8 cellular contexts compared by ENCODE assay signal in the genomic region with DNA sequence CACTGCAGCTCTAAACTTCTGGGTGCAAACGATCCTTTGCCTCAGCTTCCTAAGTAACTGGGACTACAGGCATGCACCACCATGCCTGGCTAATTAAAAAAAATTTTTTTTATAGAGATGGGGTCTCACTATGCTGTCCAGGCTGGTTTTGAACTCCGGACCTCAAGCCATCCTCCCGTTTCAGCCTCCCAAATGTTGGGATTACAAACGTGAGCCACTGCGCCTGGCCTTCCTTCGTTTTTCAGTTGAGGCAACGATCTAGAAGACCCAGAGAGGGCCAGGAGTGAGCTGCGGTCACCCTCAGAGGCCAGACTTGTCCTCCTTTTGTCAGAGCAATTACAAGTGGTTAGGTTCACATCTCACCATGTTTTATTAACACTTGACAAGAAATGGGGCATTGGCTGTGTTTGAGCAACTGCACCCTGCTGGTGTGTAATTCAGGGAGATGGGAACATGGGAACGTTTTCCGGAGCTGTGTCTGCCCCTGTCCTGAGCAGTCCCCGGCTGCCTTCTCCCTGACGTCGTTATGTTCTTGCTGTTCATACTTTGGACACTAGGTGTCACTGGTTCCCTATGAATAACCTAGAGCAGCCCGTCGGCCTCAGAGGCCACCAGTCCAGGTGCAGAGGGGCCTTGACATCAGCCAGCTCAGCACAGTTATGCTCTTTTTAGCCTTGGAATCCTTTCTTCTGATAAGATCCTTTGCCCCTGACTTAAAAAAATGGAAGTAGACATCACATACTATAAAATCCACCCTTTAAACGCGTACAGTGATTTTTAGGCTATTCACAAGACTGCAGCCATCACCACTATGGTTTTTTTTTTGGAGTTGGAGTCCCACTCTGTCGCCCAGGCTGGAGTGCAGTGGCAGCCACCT.
DNase-seq lines count a peak whose midpoint lies in the region; ATAC-seq and TF ChIP-seq lines count a peak whose summit lies in the region.

No MANE protein-coding gene starts in this region.

- DNase-seq in Caco-2: peak; percentile 76 to 86
- DNase-seq in NCI-H748 (lab: John Stamatoyannopoulos, UW; ENCODE audit: unreplicated experiment): peak; percentile 80
- peak; percentile 45 for DNase-seq in activated CD4-positive, alpha-beta memory T cell treated with anti-CD3 and anti-CD28 coated beads, Interleukin-2, amount 10 ng/mL, durations not matched to agents 7 days and 5 days
- peak; percentile 46 to 68 (median 54) for DNase-seq in effector memory CD8-positive, alpha-beta T cell
- DNase-seq in midbrain (lab: John Stamatoyannopoulos, UW): peak; percentile 68
- peak; percentile 60 to 77 for DNase-seq in stimulated activated effector memory CD8-positive, alpha-beta T cell treated with anti-CD3 and anti-CD28 coated beads, Interleukin-12 subunit alpha, Interleukin-12 subunit beta, amount 100 ng/mL, for 72 hours (ENCODE audit: low spot score in 2 of 2)

- H3K9me3 ChIP-seq in Caco-2: peaks cover 2% of the 10 kb centered on the region; the same call in 1 of the 2 replicates

- POLR2A ChIA-PET in Caco-2 (lab: Charles Lee): no interaction called here
- POLR2A ChIA-PET in activated CD4-positive, alpha-beta memory T cell treated with anti-CD3 and anti-CD28 coated beads, Interleukin-2, amount 10 ng/mL, durations not matched to agents 7 days and 5 days (lab: Charles Lee): no interaction called here

- peak; percentile 97 for ATAC-seq in GM19438 (IDR thresholded peaks at IDR 0.05; ENCODE audit: low read depth, unreplicated experiment)
- ATAC-seq in HG03520 (IDR thresholded peaks at IDR 0.05; ENCODE audit: unreplicated experiment): peak; percentile 91
- ATAC-seq in effector memory CD8-positive, alpha-beta T cell (replicated peaks): peak; percentile 76
- ATAC-seq in stimulated activated effector memory CD8-positive, alpha-beta T cell treated with anti-CD3 and anti-CD28 coated beads, Interleukin-12 subunit alpha, Interleukin-12 subunit beta, amount 100 ng/mL, for 72 hours: peak; percentile 79

- TF ChIP-seq CTCF in Caco-2 (IDR thresholded peaks at IDR 0.05; ENCODE audit: insufficient read depth in 1 of 2, low read depth in 1 of 2, low read length in 1 of 2, severe bottlenecking in 1 of 2, unreplicated experiment in 1 of 2): peak; percentile 80 to 85

- peaks cover 9% of the 10 kb centered on the region for H3K27me3 Mint-ChIP-seq in Caco-2 (ENCODE audit: insufficient read depth, unreplicated experiment)
- H3K27me3 Mint-ChIP-seq in activated CD4-positive, alpha-beta memory T cell treated with anti-CD3 and anti-CD28 coated beads, Interleukin-2, amount 10 ng/mL, durations not matched to agents 7 days and 5 days: peaks cover 3% of the 10 kb centered on the region
- H3K27me3 Mint-ChIP-seq in effector memory CD8-positive, alpha-beta T cell: peaks cover 28 to 33% of the 10 kb centered on the region in 2 donors

- H3K4me1 Mint-ChIP-seq in Caco-2 (ENCODE audit: low read depth, unreplicated experiment): no peaks in the 10 kb centered on the region
- no peaks in the 10 kb centered on the region for H3K4me1 Mint-ChIP-seq in activated CD4-positive, alpha-beta memory T cell treated with anti-CD3 and anti-CD28 coated beads, Interleukin-2, amount 10 ng/mL, durations not matched to agents 7 days and 5 days
- H3K4me1 Mint-ChIP-seq in effector memory CD8-positive, alpha-beta T cell (ENCODE audit: low read depth in 2 of 2): peaks cover 3 to 5% of the 10 kb centered on the region in 2 donors
- no peaks in the 10 kb centered on the region for H3K4me1 Mint-ChIP-seq in stimulated activated effector memory CD8-positive, alpha-beta T cell treated with anti-CD3 and anti-CD28 coated beads, Interleukin-12 subunit alpha, Interleukin-12 subunit beta, amount 100 ng/mL, for 72 hours

- no TSS peak for BruUV-seq in Caco-2 (replicated peaks; lab: Mats Ljungman, UMichigan)

- intact Hi-C loops in Caco-2 (cut with micrococcal nuclease; ENCODE audit: unreplicated experiment): loop anchor here (10.0 kb wide), 1 partner anchor 253 kb away; no protein-coding TSS in a partner anchor

- H3K27me3 ChIP-seq in Caco-2 (replicated peaks; ENCODE audit: control insufficient read depth, insufficient read depth, low read length): no peaks in the 10 kb centered on the region

- H3K36me3 ChIP-seq in Caco-2 (ENCODE audit: control insufficient read depth, insufficient read depth, low read length): no peaks in the 10 kb centered on the region

- peaks cover 8% of the 10 kb centered on the region; the same call in 1 of the 2 replicates for H3K4me1 ChIP-seq in Caco-2

- CTCF ChIA-PET in Caco-2 (lab: Charles Lee): interaction anchor here (0.6 to 1.2 kb wide), 4 partner anchors 10 to 113 kb away, joined by 3 to 5 read pairs (median 3); no protein-coding TSS in a partner anchor
- CTCF ChIA-PET in activated CD4-positive, alpha-beta memory T cell treated with anti-CD3 and anti-CD28 coated beads, Interleukin-2, amount 10 ng/mL, durations not matched to agents 7 days and 5 days (lab: Charles Lee): interaction anchor here (0.6 to 1.5 kb wide), 3 partner anchors 9 to 17 kb away, joined by 3 to 4 read pairs (median 3); no protein-coding TSS in a partner anchor

- H3K36me3 Mint-ChIP-seq in Caco-2 (ENCODE audit: insufficient read depth, unreplicated experiment): no peaks in the 10 kb centered on the region
- no peaks in the 10 kb centered on the region for H3K36me3 Mint-ChIP-seq in activated CD4-positive, alpha-beta memory T cell treated with anti-CD3 and anti-CD28 coated beads, Interleukin-2, amount 10 ng/mL, durations not matched to agents 7 days and 5 days (ENCODE audit: low read depth)
- no peaks in the 10 kb centered on the region for H3K36me3 Mint-ChIP-seq in effector memory CD8-positive, alpha-beta T cell (ENCODE audit: insufficient read depth)
- H3K36me3 Mint-ChIP-seq in stimulated activated effector memory CD8-positive, alpha-beta T cell treated with anti-CD3 and anti-CD28 coated beads, Interleukin-12 subunit alpha, Interleukin-12 subunit beta, amount 100 ng/mL, for 72 hours: no peaks in the 10 kb centered on the region

- H3K4me3 Mint-ChIP-seq in Caco-2 (ENCODE audit: unreplicated experiment): no peak overlapping the region
- H3K4me3 Mint-ChIP-seq in activated CD4-positive, alpha-beta memory T cell treated with anti-CD3 and anti-CD28 coated beads, Interleukin-2, amount 10 ng/mL, durations not matched to agents 7 days and 5 days: no peak overlapping the region
- H3K4me3 Mint-ChIP-seq in effector memory CD8-positive, alpha-beta T cell: no peak overlapping the region
- H3K4me3 Mint-ChIP-seq in stimulated activated effector memory CD8-positive, alpha-beta T cell treated with anti-CD3 and anti-CD28 coated beads, Interleukin-12 subunit alpha, Interleukin-12 subunit beta, amount 100 ng/mL, for 72 hours: no peak overlapping the region

- H3K4me3 ChIP-seq in Caco-2 (ENCODE audit: low read depth, low read length): no peak overlapping the region

- H3K27ac Mint-ChIP-seq in Caco-2 (ENCODE audit: unreplicated experiment): no peak overlapping the region
- no peak overlapping the region for H3K27ac Mint-ChIP-seq in activated CD4-positive, alpha-beta memory T cell treated with anti-CD3 and anti-CD28 coated beads, Interleukin-2, amount 10 ng/mL, durations not matched to agents 7 days and 5 days
- no peak overlapping the region for H3K27ac Mint-ChIP-seq in effector memory CD8-positive, alpha-beta T cell
- H3K27ac Mint-ChIP-seq in stimulated activated effector memory CD8-positive, alpha-beta T cell treated with anti-CD3 and anti-CD28 coated beads, Interleukin-12 subunit alpha, Interleukin-12 subunit beta, amount 100 ng/mL, for 72 hours: no peak overlapping the region

- H3K9me3 Mint-ChIP-seq in Caco-2 (ENCODE audit: unreplicated experiment): peaks cover 13% of the 10 kb centered on the region
- H3K9me3 Mint-ChIP-seq in activated CD4-positive, alpha-beta memory T cell treated with anti-CD3 and anti-CD28 coated beads, Interleukin-2, amount 10 ng/mL, durations not matched to agents 7 days and 5 days: no peaks in the 10 kb centered on the region
- peaks cover 0 to 5% of the 10 kb centered on the region in 2 donors for H3K9me3 Mint-ChIP-seq in effector memory CD8-positive, alpha-beta T cell
- H3K9me3 Mint-ChIP-seq in stimulated activated effector memory CD8-positive, alpha-beta T cell treated with anti-CD3 and anti-CD28 coated beads, Interleukin-12 subunit alpha, Interleukin-12 subunit beta, amount 100 ng/mL, for 72 hours: peaks cover 8% of the 10 kb centered on the region
